ENCODE assay signal across 31 cellular contexts in the genomic region with DNA sequence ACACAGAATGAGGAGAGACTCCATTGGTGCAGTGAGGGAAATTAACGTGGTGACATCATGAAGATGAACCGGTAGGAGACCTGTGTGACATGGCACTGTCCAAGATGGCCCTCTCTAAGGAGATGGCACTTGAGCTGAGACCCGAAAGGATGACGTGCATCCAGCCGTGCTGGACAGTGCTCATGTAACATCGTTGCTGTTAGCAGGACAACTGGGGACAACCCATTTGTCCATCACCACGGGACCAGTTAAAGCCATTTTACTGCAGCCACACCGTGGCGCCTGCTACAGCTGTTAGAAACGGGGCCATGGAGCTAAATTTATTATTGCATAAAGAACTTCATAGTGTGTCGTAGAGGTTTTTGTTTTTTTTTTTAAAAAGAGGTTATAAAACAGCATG.
"Had no signal": no experiment of that assay in that cellular context is flagged by ENCODE, and none has a peak within 500 bp of the region (broad histone marks: within the 10 kb centered on the region; RNA-seq: fewer than 3 reads in every experiment).

No MANE protein-coding gene starts in this region.

- ATAC-seq: activated CD4-positive, CD25-positive, alpha-beta regulatory T cell treated with anti-CD3 and anti-CD28 coated beads, Interleukin-2, amount 50 U/mL, for 24 hours; activated CD8-positive, alpha-beta T cell treated with anti-CD3 and anti-CD28 coated beads for 36 hours; activated naive CD4-positive, alpha-beta T cell treated with anti-CD3 and anti-CD28 coated beads, Interleukin-2, amount 50 U/mL, for 72 hours; activated T-cell treated with anti-CD3 and anti-CD28 coated beads, Interleukin-2, amount 50 U/mL, for 4 hours; activated T-helper 17 cell treated with anti-CD3 and anti-CD28 coated beads, Interleukin-2, amount 50 U/mL, for 72 hours; esophagus mucosa; T-helper 17 cell had no signal

- H3K27ac ChIP-seq: brain microvascular endothelial cell, coronary artery, WERI-Rb-1 had no signal

- FAIRE-seq: astrocyte, bronchial epithelial cell, frontal cortex had no signal

- H3K36me3 ChIP-seq: brain microvascular endothelial cell, WERI-Rb-1 had no signal

- DNase-seq: activated B cell treated with CpG ODN at 0.5 μM for 24 hours; activated CD4-positive, alpha-beta T cell treated with anti-CD3 and anti-CD28 coated beads for 48 hours; activated CD4-positive, alpha-beta T cell treated with anti-CD3 and anti-CD28 coated beads, Interleukin-2, amount 50 U/mL, for 1 hour; activated CD4-positive, alpha-beta T cell treated with anti-CD3 and anti-CD28 coated beads, Interleukin-2, amount 50 U/mL, for 48 hours; activated CD8-positive, alpha-beta memory T cell treated with anti-CD3 and anti-CD28 coated beads for 24 hours; activated CD8-positive, alpha-beta T cell treated with anti-CD3 and anti-CD28 coated beads for 36 hours; activated effector memory CD4-positive, alpha-beta T cell treated with Interleukin-2 at 50 U/mL for 16 hours; activated gamma-delta T cell treated with Interleukin-2 at 50 U/mL for 16 hours; activated naive CD4-positive, alpha-beta T cell treated with anti-CD3 and anti-CD28 coated beads for 36 hours; activated naive CD8-positive, alpha-beta T cell treated with anti-CD3 and anti-CD28 coated beads, Interleukin-2, amount 10 ng/mL, durations not matched to agents 7 days and 5 days; activated T-cell treated with anti-CD3 and anti-CD28 coated beads, Interleukin-2, amount 50 U/mL, for 4 hours; amniotic stem cell; anterior cingulate cortex; brain microvascular endothelial cell; dorsolateral prefrontal cortex; effector memory CD4-positive, alpha-beta T cell; endodermal cell; foreskin fibroblast; head of caudate nucleus; T-helper 1 cell; T-helper 17 cell; T1000; WERI-Rb-1 had no signal

- H3K4me3 ChIP-seq: coronary artery, dorsolateral prefrontal cortex had no signal
